ENCODE assay signal across 13 cellular contexts in genomic region chr22:26718905-26719304, GRCh38.
DNase-seq lines count a peak whose midpoint lies in the region; ATAC-seq and TF ChIP-seq lines count a peak whose summit lies in the region.
"Had no signal": no experiment of that assay in that cellular context is flagged by ENCODE, and none has a peak within 500 bp of the region (broad histone marks: within the 10 kb centered on the region; RNA-seq: fewer than 3 reads in every experiment).

No MANE protein-coding gene starts in this region.

- CTCF ChIA-PET in BJ (lab: Yijun Ruan, JAX), result no interaction called here
- CTCF ChIA-PET in activated CD4-positive, alpha-beta memory T cell treated with anti-CD3 and anti-CD28 coated beads for 36 hours (lab: Charles Lee), result no interaction called here
- CTCF ChIA-PET in CD8-positive, alpha-beta memory T cell (lab: Charles Lee), result no interaction called here

- no peaks in the 10 kb centered on the region for H3K36me3 ChIP-seq in BJ (ENCODE audit: control insufficient read depth, insufficient read depth, low read length)
- H3K36me3 ChIP-seq in CD8-positive, alpha-beta memory T cell (ENCODE audit: insufficient read depth, low read length), result peaks cover 12% of the 10 kb centered on the region
- H3K36me3 ChIP-seq: colonic mucosa, prostate gland had no signal

- no peaks in the 10 kb centered on the region for H3K27me3 ChIP-seq in BJ (ENCODE audit: control insufficient read depth, insufficient read depth, low read length)
- H3K27me3 ChIP-seq in CD8-positive, alpha-beta memory T cell (ENCODE audit: insufficient read depth, low read length, poor library complexity, severe bottlenecking), result no peaks in the 10 kb centered on the region
- H3K27me3 ChIP-seq: colonic mucosa, heart left ventricle had no signal

- no peaks in the 10 kb centered on the region for H3K9me3 Mint-ChIP-seq in nephron progenitor cell
- no peaks in the 10 kb centered on the region for H3K9me3 Mint-ChIP-seq in activated CD4-positive, alpha-beta memory T cell treated with anti-CD3 and anti-CD28 coated beads for 36 hours
- no peaks in the 10 kb centered on the region for H3K9me3 Mint-ChIP-seq in CD8-positive, alpha-beta memory T cell

- H3K4me1 Mint-ChIP-seq in nephron progenitor cell, result peaks cover 16% of the 10 kb centered on the region
- H3K4me1 Mint-ChIP-seq in activated CD4-positive, alpha-beta memory T cell treated with anti-CD3 and anti-CD28 coated beads for 36 hours (ENCODE audit: low read depth), result no peaks in the 10 kb centered on the region
- peaks cover 3 to 17% (median 8%) of the 10 kb centered on the region in 3 donors for H3K4me1 Mint-ChIP-seq in CD8-positive, alpha-beta memory T cell

- H3K36me3 Mint-ChIP-seq in nephron progenitor cell (ENCODE audit: low read depth), result peaks cover 13% of the 10 kb centered on the region
- H3K36me3 Mint-ChIP-seq in activated CD4-positive, alpha-beta memory T cell treated with anti-CD3 and anti-CD28 coated beads for 36 hours, result peaks cover 24% of the 10 kb centered on the region
- peaks cover 7 to 93% (median 31%) of the 10 kb centered on the region in 3 donors for H3K36me3 Mint-ChIP-seq in CD8-positive, alpha-beta memory T cell

- POLR2A ChIA-PET in BJ (lab: Charles Lee), result no interaction called here
- POLR2A ChIA-PET in activated CD4-positive, alpha-beta memory T cell treated with anti-CD3 and anti-CD28 coated beads for 36 hours (lab: Charles Lee), result no interaction called here
- POLR2A ChIA-PET in CD8-positive, alpha-beta memory T cell (lab: Charles Lee), result no interaction called here

- TF ChIP-seq CTCF in BJ (IDR thresholded peaks at IDR 0.05; ENCODE audit: insufficient read depth, low read depth, low read length), result no peak
- TF ChIP-seq CTCF in cardiac fibroblast (IDR thresholded peaks at IDR 0.05; ENCODE audit: low read depth, low read length), result no peak
- no peak for TF ChIP-seq CTCF in nephron progenitor cell (IDR thresholded peaks at IDR 0.05)

- H3K27ac ChIP-seq in CD8-positive, alpha-beta memory T cell (ENCODE audit: low read depth, low read length), result no peak overlapping the region
- H3K27ac ChIP-seq: colonic mucosa, heart left ventricle, prostate gland had no signal

- intact Hi-C loops in activated CD4-positive, alpha-beta memory T cell treated with anti-CD3 and anti-CD28 coated beads for 36 hours (cut with micrococcal nuclease), result no loop called here

- H3K9me3 ChIP-seq in CD8-positive, alpha-beta memory T cell (ENCODE audit: low read length), result no peaks in the 10 kb centered on the region
- H3K9me3 ChIP-seq: colonic mucosa, heart left ventricle, prostate gland had no signal

- H3K27ac Mint-ChIP-seq in nephron progenitor cell, result peak overlapping the region; percentile 37
- H3K27ac Mint-ChIP-seq in activated CD4-positive, alpha-beta memory T cell treated with anti-CD3 and anti-CD28 coated beads for 36 hours, result no peak overlapping the region
- H3K27ac Mint-ChIP-seq in CD8-positive, alpha-beta memory T cell, result peak overlapping the region in 2 of 8 donors; percentile 23 to 54

- H3K4me1 ChIP-seq in CD8-positive, alpha-beta memory T cell (ENCODE audit: insufficient read depth, low read length), result no peaks in the 10 kb centered on the region
- H3K4me1 ChIP-seq: colonic mucosa, prostate gland had no signal

- H3K4me3 Mint-ChIP-seq in nephron progenitor cell, result no peak overlapping the region
- H3K4me3 Mint-ChIP-seq in activated CD4-positive, alpha-beta memory T cell treated with anti-CD3 and anti-CD28 coated beads for 36 hours, result no peak overlapping the region
- H3K4me3 Mint-ChIP-seq in CD8-positive, alpha-beta memory T cell, result no peak overlapping the region

- H3K4me3 ChIP-seq in BJ (ENCODE audit: low read depth, low read length) (no peak overlapping the region), cardiac fibroblast (replicated peaks in 1 of 2; ENCODE audit: low read depth in 2 of 2, low read length in 2 of 2) (no peak overlapping the region)
- H3K4me3 ChIP-seq in CD8-positive, alpha-beta memory T cell (ENCODE audit: low read length), result no peak overlapping the region
- H3K4me3 ChIP-seq: colonic mucosa, heart left ventricle, prostate gland had no signal

- H3K27me3 Mint-ChIP-seq in nephron progenitor cell (ENCODE audit: low read depth, poor library complexity), result peaks cover 18% of the 10 kb centered on the region
- H3K27me3 Mint-ChIP-seq in activated CD4-positive, alpha-beta memory T cell treated with anti-CD3 and anti-CD28 coated beads for 36 hours, result no peaks in the 10 kb centered on the region
- no peaks in the 10 kb centered on the region for H3K27me3 Mint-ChIP-seq in CD8-positive, alpha-beta memory T cell

- DNase-seq in BJ (ENCODE audit: low read depth) (peak; percentile 89), M059J (ENCODE audit: low read depth) (peak; percentile 96), cardiac fibroblast (ENCODE audit: low read depth in 2 of 2) (peak; percentile 86 to 90), nephron progenitor cell (no peak)
- no peak for DNase-seq in activated CD4-positive, alpha-beta memory T cell treated with anti-CD3 and anti-CD28 coated beads for 36 hours
- DNase-seq in CD8-positive, alpha-beta memory T cell, result no peak
- DNase-seq: colonic mucosa, heart left ventricle, mesendoderm, NCI-H187 had no signal

- no peak for ATAC-seq in activated CD4-positive, CD25-positive, alpha-beta regulatory T cell treated with anti-CD3 and anti-CD28 coated beads, Interleukin-2, amount 50 U/mL, for 24 hours
- ATAC-seq in GM19035 (IDR thresholded peaks at IDR 0.05; ENCODE audit: unreplicated experiment), result no peak
- ATAC-seq: heart left ventricle had no signal

Comparison
In these comparisons a context has a peak if more than half of its experiments do, and no peak if none do; other contexts are left out.
1. DNase-seq: peak in BJ (single experiment), M059J (single experiment) and cardiac fibroblast (2 of 2); none in nephron progenitor cell (single experiment), activated CD4-positive, alpha-beta memory T cell treated with anti-CD3 and anti-CD28 coated beads for 36 hours (single experiment) and CD8-positive, alpha-beta memory T cell (0 of 5).